ENCODE assay signal across 1 cellular context in the genomic region with DNA sequence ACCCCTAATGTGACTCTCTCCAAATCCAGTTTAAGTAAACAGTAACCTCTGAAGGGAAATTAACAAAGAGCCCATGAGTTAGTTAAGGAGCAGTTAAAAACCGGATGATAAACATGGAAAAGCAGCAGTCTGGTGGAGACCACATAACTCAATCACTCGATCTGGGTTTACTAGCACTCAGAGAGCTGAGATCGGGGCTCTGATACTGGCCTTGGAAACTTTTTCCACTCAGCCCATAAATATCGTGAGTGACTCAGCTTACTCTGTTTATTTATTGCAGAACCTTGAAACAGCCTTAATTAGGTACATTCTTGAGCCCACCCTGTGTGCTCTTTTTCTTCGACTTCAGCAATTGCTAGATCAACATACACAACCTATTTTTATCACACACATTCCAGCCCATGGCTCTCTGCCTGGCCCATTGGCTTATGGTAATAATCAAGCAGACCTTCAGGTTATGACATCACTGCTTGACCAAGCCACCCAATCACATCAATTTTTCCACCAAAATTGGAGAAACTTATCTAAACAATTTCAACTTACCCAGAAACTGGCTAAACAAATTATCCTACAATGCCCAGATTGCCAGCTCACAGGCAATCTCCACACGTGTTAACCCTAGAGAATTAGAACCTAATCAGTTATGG.
A peak's percentile ranks its signal among the peaks of the same experiment; 100 is the strongest.
TF ChIP-seq lines count a peak whose summit lies in the region.

No MANE protein-coding gene starts in this region.

TF ChIP-seq in HEK293, 187 proteins besides CTCF, POLR2A, EP300 and RAD21 (continued from another document):
- no peak for TF ChIP-seq ZNF311 (tag by site-specific recombination; IDR thresholded peaks at IDR 0.05; ENCODE audit: borderline replicate concordance)
- no peak for TF ChIP-seq ZNF354C (tag by site-specific recombination; IDR thresholded peaks at IDR 0.05; ENCODE audit: borderline replicate concordance, low read depth)
- peak; percentile 84 for TF ChIP-seq ZBTB17 (tag by site-specific recombination; IDR thresholded peaks at IDR 0.05)
- TF ChIP-seq ZNF473 (tag by site-specific recombination; IDR thresholded peaks at IDR 0.05): no peak
- no peak for TF ChIP-seq ZNF571 (tag by site-specific recombination; IDR thresholded peaks at IDR 0.05)
- peak; percentile 31; the same call in 1 of the 2 replicates for TF ChIP-seq GLIS1 (tag by site-specific recombination; IDR thresholded peaks at IDR 0.05)
- TF ChIP-seq ZXDB (tag by site-specific recombination; IDR thresholded peaks at IDR 0.05): peak; percentile 54
- TF ChIP-seq MZF1 (tag by site-specific recombination; IDR thresholded peaks at IDR 0.05; ENCODE audit: borderline replicate concordance): peak; percentile 15; the same call in 1 of the 2 replicates
- TF ChIP-seq ZNF843 (tag by site-specific recombination; IDR thresholded peaks at IDR 0.05): 0 out of 2 replicates have a peak, but pooled peaks have one; percentile 48
- TF ChIP-seq ZNF133 (tag by site-specific recombination; IDR thresholded peaks at IDR 0.05): no peak
- TF ChIP-seq, protein P1, sequence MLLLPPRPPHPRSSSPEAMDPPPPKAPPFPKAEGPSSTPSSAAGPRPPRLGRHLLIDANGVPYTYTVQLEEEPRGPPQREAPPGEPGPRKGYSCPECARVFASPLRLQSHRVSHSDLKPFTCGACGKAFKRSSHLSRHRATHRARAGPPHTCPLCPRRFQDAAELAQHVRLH (tag by site-specific recombination; IDR thresholded peaks at IDR 0.05): 0 out of 2 replicates have a peak, but pooled peaks have one; percentile 45
- TF ChIP-seq TRIM28 (IDR thresholded peaks at IDR 0.05; ENCODE audit: borderline replicate concordance, low read length): peak; percentile 93
- no peak for TF ChIP-seq GLI4 (tag by site-specific recombination; IDR thresholded peaks at IDR 0.05)
- TF ChIP-seq ZNF792 (tag by site-specific recombination; IDR thresholded peaks at IDR 0.05): no peak
- TF ChIP-seq ZNF837 (tag by site-specific recombination; IDR thresholded peaks at IDR 0.05): no peak
- no peak for TF ChIP-seq SP2 (tag by site-specific recombination; IDR thresholded peaks at IDR 0.05)
- TF ChIP-seq, protein P2, sequence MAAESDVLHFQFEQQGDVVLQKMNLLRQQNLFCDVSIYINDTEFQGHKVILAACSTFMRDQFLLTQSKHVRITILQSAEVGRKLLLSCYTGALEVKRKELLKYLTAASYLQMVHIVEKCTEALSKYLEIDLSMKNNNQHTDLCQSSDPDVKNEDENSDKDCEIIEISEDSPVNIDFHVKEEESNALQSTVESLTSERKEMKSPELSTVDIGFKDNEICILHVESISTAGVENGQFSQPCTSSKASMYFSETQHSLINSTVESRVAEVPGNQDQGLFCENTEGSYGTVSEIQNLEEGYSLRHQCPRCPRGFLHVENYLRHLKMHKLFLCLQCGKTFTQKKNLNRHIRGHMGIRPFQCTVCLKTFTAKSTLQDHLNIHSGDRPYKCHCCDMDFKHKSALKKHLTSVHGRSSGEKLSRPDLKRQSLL (tag by site-specific recombination; IDR thresholded peaks at IDR 0.05): peak; percentile 27; the same call in 1 of the 2 replicates
- peak; percentile 80 for TF ChIP-seq ZNF629 (tag by site-specific recombination; IDR thresholded peaks at IDR 0.05)
- no peak for TF ChIP-seq ZNF501 (tag by site-specific recombination; IDR thresholded peaks at IDR 0.05)
- TF ChIP-seq, protein P3, sequence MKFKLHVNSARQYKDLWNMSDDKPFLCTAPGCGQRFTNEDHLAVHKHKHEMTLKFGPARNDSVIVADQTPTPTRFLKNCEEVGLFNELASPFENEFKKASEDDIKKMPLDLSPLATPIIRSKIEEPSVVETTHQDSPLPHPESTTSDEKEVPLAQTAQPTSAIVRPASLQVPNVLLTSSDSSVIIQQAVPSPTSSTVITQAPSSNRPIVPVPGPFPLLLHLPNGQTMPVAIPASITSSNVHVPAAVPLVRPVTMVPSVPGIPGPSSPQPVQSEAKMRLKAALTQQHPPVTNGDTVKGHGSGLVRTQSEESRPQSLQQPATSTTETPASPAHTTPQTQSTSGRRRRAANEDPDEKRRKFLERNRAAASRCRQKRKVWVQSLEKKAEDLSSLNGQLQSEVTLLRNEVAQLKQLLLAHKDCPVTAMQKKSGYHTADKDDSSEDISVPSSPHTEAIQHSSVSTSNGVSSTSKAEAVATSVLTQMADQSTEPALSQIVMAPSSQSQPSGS (tag by site-specific recombination; IDR thresholded peaks at IDR 0.05; ENCODE audit: low read depth): peak; percentile 87
- TF ChIP-seq BCL11B (tag by site-specific recombination; IDR thresholded peaks at IDR 0.05; ENCODE audit: low read depth): no peak
- TF ChIP-seq ZNF768 (tag by site-specific recombination; IDR thresholded peaks at IDR 0.05): no peak
- TF ChIP-seq ZNF514 (tag by site-specific recombination; IDR thresholded peaks at IDR 0.05): no peak
- TF ChIP-seq, protein P4, sequence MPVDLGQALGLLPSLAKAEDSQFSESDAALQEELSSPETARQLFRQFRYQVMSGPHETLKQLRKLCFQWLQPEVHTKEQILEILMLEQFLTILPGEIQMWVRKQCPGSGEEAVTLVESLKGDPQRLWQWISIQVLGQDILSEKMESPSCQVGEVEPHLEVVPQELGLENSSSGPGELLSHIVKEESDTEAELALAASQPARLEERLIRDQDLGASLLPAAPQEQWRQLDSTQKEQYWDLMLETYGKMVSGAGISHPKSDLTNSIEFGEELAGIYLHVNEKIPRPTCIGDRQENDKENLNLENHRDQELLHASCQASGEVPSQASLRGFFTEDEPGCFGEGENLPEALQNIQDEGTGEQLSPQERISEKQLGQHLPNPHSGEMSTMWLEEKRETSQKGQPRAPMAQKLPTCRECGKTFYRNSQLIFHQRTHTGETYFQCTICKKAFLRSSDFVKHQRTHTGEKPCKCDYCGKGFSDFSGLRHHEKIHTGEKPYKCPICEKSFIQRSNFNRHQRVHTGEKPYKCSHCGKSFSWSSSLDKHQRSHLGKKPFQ (tag by site-specific recombination; IDR thresholded peaks at IDR 0.05): no peak
- no peak for TF ChIP-seq ZNF555 (tag by site-specific recombination; conservative IDR thresholded peaks at IDR 0.05)
- no peak for TF ChIP-seq ZNF426 (tag by site-specific recombination; IDR thresholded peaks at IDR 0.05)
- TF ChIP-seq, protein P5, sequence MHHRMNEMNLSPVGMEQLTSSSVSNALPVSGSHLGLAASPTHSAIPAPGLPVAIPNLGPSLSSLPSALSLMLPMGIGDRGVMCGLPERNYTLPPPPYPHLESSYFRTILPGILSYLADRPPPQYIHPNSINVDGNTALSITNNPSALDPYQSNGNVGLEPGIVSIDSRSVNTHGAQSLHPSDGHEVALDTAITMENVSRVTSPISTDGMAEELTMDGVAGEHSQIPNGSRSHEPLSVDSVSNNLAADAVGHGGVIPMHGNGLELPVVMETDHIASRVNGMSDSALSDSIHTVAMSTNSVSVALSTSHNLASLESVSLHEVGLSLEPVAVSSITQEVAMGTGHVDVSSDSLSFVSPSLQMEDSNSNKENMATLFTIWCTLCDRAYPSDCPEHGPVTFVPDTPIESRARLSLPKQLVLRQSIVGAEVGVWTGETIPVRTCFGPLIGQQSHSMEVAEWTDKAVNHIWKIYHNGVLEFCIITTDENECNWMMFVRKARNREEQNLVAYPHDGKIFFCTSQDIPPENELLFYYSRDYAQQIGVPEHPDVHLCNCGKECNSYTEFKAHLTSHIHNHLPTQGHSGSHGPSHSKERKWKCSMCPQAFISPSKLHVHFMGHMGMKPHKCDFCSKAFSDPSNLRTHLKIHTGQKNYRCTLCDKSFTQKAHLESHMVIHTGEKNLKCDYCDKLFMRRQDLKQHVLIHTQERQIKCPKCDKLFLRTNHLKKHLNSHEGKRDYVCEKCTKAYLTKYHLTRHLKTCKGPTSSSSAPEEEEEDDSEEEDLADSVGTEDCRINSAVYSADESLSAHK (tag by site-specific recombination; IDR thresholded peaks at IDR 0.05): peak; percentile 98
- TF ChIP-seq, protein P6, sequence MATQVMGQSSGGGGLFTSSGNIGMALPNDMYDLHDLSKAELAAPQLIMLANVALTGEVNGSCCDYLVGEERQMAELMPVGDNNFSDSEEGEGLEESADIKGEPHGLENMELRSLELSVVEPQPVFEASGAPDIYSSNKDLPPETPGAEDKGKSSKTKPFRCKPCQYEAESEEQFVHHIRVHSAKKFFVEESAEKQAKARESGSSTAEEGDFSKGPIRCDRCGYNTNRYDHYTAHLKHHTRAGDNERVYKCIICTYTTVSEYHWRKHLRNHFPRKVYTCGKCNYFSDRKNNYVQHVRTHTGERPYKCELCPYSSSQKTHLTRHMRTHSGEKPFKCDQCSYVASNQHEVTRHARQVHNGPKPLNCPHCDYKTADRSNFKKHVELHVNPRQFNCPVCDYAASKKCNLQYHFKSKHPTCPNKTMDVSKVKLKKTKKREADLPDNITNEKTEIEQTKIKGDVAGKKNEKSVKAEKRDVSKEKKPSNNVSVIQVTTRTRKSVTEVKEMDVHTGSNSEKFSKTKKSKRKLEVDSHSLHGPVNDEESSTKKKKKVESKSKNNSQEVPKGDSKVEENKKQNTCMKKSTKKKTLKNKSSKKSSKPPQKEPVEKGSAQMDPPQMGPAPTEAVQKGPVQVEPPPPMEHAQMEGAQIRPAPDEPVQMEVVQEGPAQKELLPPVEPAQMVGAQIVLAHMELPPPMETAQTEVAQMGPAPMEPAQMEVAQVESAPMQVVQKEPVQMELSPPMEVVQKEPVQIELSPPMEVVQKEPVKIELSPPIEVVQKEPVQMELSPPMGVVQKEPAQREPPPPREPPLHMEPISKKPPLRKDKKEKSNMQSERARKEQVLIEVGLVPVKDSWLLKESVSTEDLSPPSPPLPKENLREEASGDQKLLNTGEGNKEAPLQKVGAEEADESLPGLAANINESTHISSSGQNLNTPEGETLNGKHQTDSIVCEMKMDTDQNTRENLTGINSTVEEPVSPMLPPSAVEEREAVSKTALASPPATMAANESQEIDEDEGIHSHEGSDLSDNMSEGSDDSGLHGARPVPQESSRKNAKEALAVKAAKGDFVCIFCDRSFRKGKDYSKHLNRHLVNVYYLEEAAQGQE (tag by site-specific recombination; IDR thresholded peaks at IDR 0.05): no peak
- TF ChIP-seq, protein P7, sequence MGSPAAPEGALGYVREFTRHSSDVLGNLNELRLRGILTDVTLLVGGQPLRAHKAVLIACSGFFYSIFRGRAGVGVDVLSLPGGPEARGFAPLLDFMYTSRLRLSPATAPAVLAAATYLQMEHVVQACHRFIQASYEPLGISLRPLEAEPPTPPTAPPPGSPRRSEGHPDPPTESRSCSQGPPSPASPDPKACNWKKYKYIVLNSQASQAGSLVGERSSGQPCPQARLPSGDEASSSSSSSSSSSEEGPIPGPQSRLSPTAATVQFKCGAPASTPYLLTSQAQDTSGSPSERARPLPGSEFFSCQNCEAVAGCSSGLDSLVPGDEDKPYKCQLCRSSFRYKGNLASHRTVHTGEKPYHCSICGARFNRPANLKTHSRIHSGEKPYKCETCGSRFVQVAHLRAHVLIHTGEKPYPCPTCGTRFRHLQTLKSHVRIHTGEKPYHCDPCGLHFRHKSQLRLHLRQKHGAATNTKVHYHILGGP (tag by site-specific recombination; IDR thresholded peaks at IDR 0.05): peak; percentile 81
- TF ChIP-seq, protein P8, sequence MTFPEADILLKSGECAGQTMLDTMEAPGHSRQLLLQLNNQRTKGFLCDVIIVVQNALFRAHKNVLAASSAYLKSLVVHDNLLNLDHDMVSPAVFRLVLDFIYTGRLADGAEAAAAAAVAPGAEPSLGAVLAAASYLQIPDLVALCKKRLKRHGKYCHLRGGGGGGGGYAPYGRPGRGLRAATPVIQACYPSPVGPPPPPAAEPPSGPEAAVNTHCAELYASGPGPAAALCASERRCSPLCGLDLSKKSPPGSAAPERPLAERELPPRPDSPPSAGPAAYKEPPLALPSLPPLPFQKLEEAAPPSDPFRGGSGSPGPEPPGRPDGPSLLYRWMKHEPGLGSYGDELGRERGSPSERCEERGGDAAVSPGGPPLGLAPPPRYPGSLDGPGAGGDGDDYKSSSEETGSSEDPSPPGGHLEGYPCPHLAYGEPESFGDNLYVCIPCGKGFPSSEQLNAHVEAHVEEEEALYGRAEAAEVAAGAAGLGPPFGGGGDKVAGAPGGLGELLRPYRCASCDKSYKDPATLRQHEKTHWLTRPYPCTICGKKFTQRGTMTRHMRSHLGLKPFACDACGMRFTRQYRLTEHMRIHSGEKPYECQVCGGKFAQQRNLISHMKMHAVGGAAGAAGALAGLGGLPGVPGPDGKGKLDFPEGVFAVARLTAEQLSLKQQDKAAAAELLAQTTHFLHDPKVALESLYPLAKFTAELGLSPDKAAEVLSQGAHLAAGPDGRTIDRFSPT (tag by site-specific recombination; IDR thresholded peaks at IDR 0.05): peak; percentile 61; the same call in 1 of the 2 replicates
- no peak for TF ChIP-seq ZSCAN16 (tag by site-specific recombination; IDR thresholded peaks at IDR 0.05)
- TF ChIP-seq ZBTB20 (tag by site-specific recombination; IDR thresholded peaks at IDR 0.05): peak; percentile 20; the same call in 1 of the 2 replicates
